18 cellular contexts compared by ENCODE assay signal in the genomic region with DNA sequence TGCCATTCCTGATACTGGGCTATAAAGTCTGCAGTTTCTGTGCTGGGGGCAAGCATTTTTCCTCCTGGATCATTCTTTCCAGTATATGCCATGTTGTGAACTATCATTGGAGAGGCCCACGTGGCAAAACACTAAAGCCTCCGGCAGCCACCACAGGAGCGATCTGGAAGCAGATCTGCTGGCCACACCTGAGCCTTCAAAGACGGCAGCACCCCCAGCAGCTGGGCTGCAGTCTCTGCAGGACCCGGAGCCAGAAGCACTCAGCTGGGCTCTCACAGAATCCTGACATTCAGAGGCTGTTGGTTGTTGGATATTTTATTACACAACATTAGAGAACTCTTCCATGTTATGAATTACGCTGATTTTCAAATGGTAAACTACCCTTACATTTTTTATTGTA.
"Had no signal": no experiment of that assay in that cellular context is flagged by ENCODE, and none has a peak within 500 bp of the region (broad histone marks: within the 10 kb centered on the region; RNA-seq: fewer than 3 reads in every experiment).

No MANE protein-coding gene starts in this region.

- H2AFZ ChIP-seq: hepatocyte had no signal

- H3K27me3 ChIP-seq: colonic mucosa, hepatocyte, left lung had no signal

- H3K4me3 ChIP-seq: colonic mucosa, hepatocyte, left lung, mucosa of descending colon had no signal

- ATAC-seq: activated T-cell treated with anti-CD3 and anti-CD28 coated beads, Interleukin-2, amount 50 U/mL, for 72 hours; esophagus mucosa; mucosa of descending colon; naive thymus-derived CD4-positive, alpha-beta T cell; stimulated activated naive CD8-positive, alpha-beta T cell treated with anti-CD3 and anti-CD28 coated beads, Interleukin-15, Interleukin-2, amounts not matched to agents 100 U/mL and 50 U/mL, for 24 hours had no signal

- H3K9me3 ChIP-seq: colonic mucosa, left lung, mucosa of descending colon had no signal

- H3K4me2 ChIP-seq: hepatocyte had no signal

- DNase-seq: activated CD4-positive, alpha-beta T cell treated with anti-CD3 and anti-CD28 coated beads, Interleukin-2, amount 10 ng/mL, durations not matched to agents 7 days and 5 days; activated CD8-positive, alpha-beta memory T cell treated with anti-CD3 and anti-CD28 coated beads, Interleukin-2, amount 50 U/mL, for 48 hours; activated gamma-delta T cell treated with Interleukin-2 at 50 U/mL for 16 hours; activated naive CD8-positive, alpha-beta T cell treated with anti-CD3 and anti-CD28 coated beads, Interleukin-2, amount 10 ng/mL, durations not matched to agents 7 days and 5 days; activated T-cell treated with anti-CD3 and anti-CD28 coated beads, Interleukin-2, amount 50 U/mL, for 72 hours; central memory CD4-positive, alpha-beta T cell; colonic mucosa; left lung; mammary epithelial cell; mucosa of descending colon; naive thymus-derived CD4-positive, alpha-beta T cell; retina; stimulated activated CD4-positive, alpha-beta T cell treated with anti-CD3 and anti-CD28 coated beads, Interleukin-4, amount 100 ng/mL, for 1 hour; stimulated activated CD8-positive, alpha-beta memory T cell treated with anti-CD3 and anti-CD28 coated beads, Interleukin-4, amount 100 ng/mL, for 48 hours; stimulated activated naive CD8-positive, alpha-beta T cell treated with anti-CD3 and anti-CD28 coated beads, Interleukin-15, Interleukin-2, amounts not matched to agents 100 U/mL and 50 U/mL, for 24 hours; trophoblast cell had no signal

- H3K79me2 ChIP-seq: hepatocyte had no signal

- H3K4me1 ChIP-seq: colonic mucosa, left lung had no signal

- H3K36me3 ChIP-seq: colonic mucosa, left lung had no signal

- H3K27ac ChIP-seq: colonic mucosa, hepatocyte, left lung had no signal
